ENCODE assay signal across 10 cellular contexts in genomic region chr1:164682570-164682969, GRCh38.
DNase-seq lines count a peak whose midpoint lies in the region; ATAC-seq and TF ChIP-seq lines count a peak whose summit lies in the region.
"Had no signal": no experiment of that assay in that cellular context is flagged by ENCODE, and none has a peak within 500 bp of the region (broad histone marks: within the 10 kb centered on the region; RNA-seq: fewer than 3 reads in every experiment).

No MANE protein-coding gene starts in this region.

- TF ChIP-seq POLR2A in sigmoid colon (IDR thresholded peaks at IDR 0.05) = no peak

- H3K27me3 Mint-ChIP-seq in WTC11 (ENCODE audit: low read depth) (no peaks in the 10 kb centered on the region), progenitor cell of endocrine pancreas (no peaks in the 10 kb centered on the region)
- H3K27me3 Mint-ChIP-seq in activated T-helper 17 cell treated with anti-CD3 and anti-CD28 coated beads, Interleukin-2, amount 50 U/mL, for 72 hours = no peaks in the 10 kb centered on the region
- no peaks in the 10 kb centered on the region for H3K27me3 Mint-ChIP-seq in CD4-positive, alpha-beta T cell

- H3K27ac Mint-ChIP-seq in WTC11 (peak overlapping the region; percentile 56; the same call in 1 of the 2 replicates), progenitor cell of endocrine pancreas (peak overlapping the region; percentile 95)
- no peak overlapping the region for H3K27ac Mint-ChIP-seq in activated T-helper 17 cell treated with anti-CD3 and anti-CD28 coated beads, Interleukin-2, amount 50 U/mL, for 72 hours
- no peak overlapping the region for H3K27ac Mint-ChIP-seq in CD4-positive, alpha-beta T cell

- H3K4me1 Mint-ChIP-seq in WTC11 (peaks cover 40% of the 10 kb centered on the region), progenitor cell of endocrine pancreas (ENCODE audit: low read depth) (peaks cover 30% of the 10 kb centered on the region)
- no peaks in the 10 kb centered on the region for H3K4me1 Mint-ChIP-seq in activated T-helper 17 cell treated with anti-CD3 and anti-CD28 coated beads, Interleukin-2, amount 50 U/mL, for 72 hours
- H3K4me1 Mint-ChIP-seq in CD4-positive, alpha-beta T cell (ENCODE audit: low read depth) = no peaks in the 10 kb centered on the region

- DNase-seq in WTC11 (ENCODE audit: low spot score) = no peak
- peak; percentile 72 for DNase-seq in left kidney (ENCODE audit: low read depth, low spot score)
- no peak for DNase-seq in progenitor cell of endocrine pancreas (ENCODE audit: low spot score, unreplicated experiment)
- no peak for DNase-seq in activated CD4-positive, alpha-beta T cell treated with anti-CD3 and anti-CD28 coated beads for 1 hour
- no peak for DNase-seq in sigmoid colon
- DNase-seq in CD4-positive, alpha-beta T cell = no peak
- DNase-seq: HCEC 1CT, NCI-H187, NCI-H774 had no signal

- peaks cover 0 to 50% (median 18%) of the 10 kb centered on the region in 4 donors for H3K4me1 ChIP-seq in sigmoid colon

- H3K27me3 ChIP-seq in sigmoid colon = no peaks in the 10 kb centered on the region
- H3K27me3 ChIP-seq in CD4-positive, alpha-beta T cell (ENCODE audit: control insufficient read depth, insufficient read depth, low read length) = no peaks in the 10 kb centered on the region

- H3K4me3 Mint-ChIP-seq in WTC11 (no peak overlapping the region), progenitor cell of endocrine pancreas (ENCODE audit: low read depth) (no peak overlapping the region)
- H3K4me3 Mint-ChIP-seq in activated T-helper 17 cell treated with anti-CD3 and anti-CD28 coated beads, Interleukin-2, amount 50 U/mL, for 72 hours = no peak overlapping the region
- H3K4me3 Mint-ChIP-seq in CD4-positive, alpha-beta T cell = no peak overlapping the region

- 87 to 94% methylated on average over 6 of the region's 6 CpGs for WGBS in sigmoid colon, 2 donors

- no peak overlapping the region for H3K27ac ChIP-seq in sigmoid colon
- no peak overlapping the region for H3K27ac ChIP-seq in CD4-positive, alpha-beta T cell (ENCODE audit: low read depth, low read length)

- ATAC-seq in WTC11 = peak; percentile 34; the same call in 1 of the 2 replicates
- ATAC-seq in activated T-helper 17 cell treated with anti-CD3 and anti-CD28 coated beads, Interleukin-2, amount 50 U/mL, for 72 hours (replicated peaks) = no peak
- ATAC-seq in CD4-positive, alpha-beta T cell (ENCODE audit: poor library complexity) = no peak

- TF ChIP-seq EP300 in sigmoid colon (IDR thresholded peaks at IDR 0.05) = no peak

- TF ChIP-seq CTCF in WTC11 (IDR thresholded peaks at IDR 0.05) (no peak), progenitor cell of endocrine pancreas (IDR thresholded peaks at IDR 0.05; ENCODE audit: unreplicated experiment) (no peak), sigmoid colon (IDR thresholded peaks at IDR 0.05) (no peak)
- TF ChIP-seq CTCF in CD4-positive, alpha-beta T cell (IDR thresholded peaks at IDR 0.05) = no peak

- intact Hi-C loops in sigmoid colon (cut with DNase I) = no loop called here
- intact Hi-C loops in CD4-positive, alpha-beta T cell (cut with DNase I, micrococcal nuclease) = no loop called here

- H3K36me3 Mint-ChIP-seq in WTC11 = peaks cover 18% of the 10 kb centered on the region
- peaks cover 23% of the 10 kb centered on the region for H3K36me3 Mint-ChIP-seq in progenitor cell of endocrine pancreas (ENCODE audit: insufficient read depth)
- no peaks in the 10 kb centered on the region for H3K36me3 Mint-ChIP-seq in activated T-helper 17 cell treated with anti-CD3 and anti-CD28 coated beads, Interleukin-2, amount 50 U/mL, for 72 hours (ENCODE audit: low read depth)
- no peaks in the 10 kb centered on the region for H3K36me3 Mint-ChIP-seq in CD4-positive, alpha-beta T cell (ENCODE audit: low read depth)

- no peak overlapping the region for H3K4me3 ChIP-seq in sigmoid colon

- CTCF ChIA-PET in WTC11 (lab: Charles Lee) = interaction anchor here (0.7 to 1.9 kb wide), 3 partner anchors 9 to 390 kb away, joined by 3 to 10 read pairs (median 4); no protein-coding TSS in a partner anchor
- CTCF ChIA-PET in CD4-positive, alpha-beta T cell (lab: Charles Lee) = no interaction called here

- POLR2A ChIA-PET in WTC11 (lab: Charles Lee) = no interaction called here
- POLR2A ChIA-PET in CD4-positive, alpha-beta T cell (lab: Charles Lee) = no interaction called here

- no peaks in the 10 kb centered on the region for H3K9me3 Mint-ChIP-seq in WTC11
- H3K9me3 Mint-ChIP-seq in progenitor cell of endocrine pancreas (ENCODE audit: low read depth) = no peaks in the 10 kb centered on the region
- peaks cover 6% of the 10 kb centered on the region for H3K9me3 Mint-ChIP-seq in activated T-helper 17 cell treated with anti-CD3 and anti-CD28 coated beads, Interleukin-2, amount 50 U/mL, for 72 hours
- no peaks in the 10 kb centered on the region for H3K9me3 Mint-ChIP-seq in CD4-positive, alpha-beta T cell

- no peaks in the 10 kb centered on the region for H3K9me3 ChIP-seq in sigmoid colon
- H3K9me3 ChIP-seq in CD4-positive, alpha-beta T cell (ENCODE audit: control insufficient read depth, low read length) = no peaks in the 10 kb centered on the region

- peaks cover 0 to 11% (median 1%) of the 10 kb centered on the region in 4 donors for H3K36me3 ChIP-seq in sigmoid colon

TF ChIP-seq in WTC11, 78 proteins besides CTCF, POLR2A, EP300 and RAD21:
- no peak for TF ChIP-seq ZNF281 (CRISPR knock-in tag; IDR thresholded peaks at IDR 0.05)

Comparison
In these comparisons a context has a peak if more than half of its experiments do, and no peak if none do; other contexts are left out.
1. H3K27ac Mint-ChIP-seq: peak in WTC11 (single experiment) and progenitor cell of endocrine pancreas (single experiment); none in activated T-helper 17 cell treated with anti-CD3 and anti-CD28 coated beads, Interleukin-2, amount 50 U/mL, for 72 hours (single experiment) and CD4-positive, alpha-beta T cell (single experiment).